9 cellular contexts compared by ENCODE assay signal in genomic region chr1:24929876-24930702, GRCh38. TPM values are rescaled to one million over a fixed set of nuclear protein-coding genes. Genes with fewer than 3 reads are reported as not detected.
DNase-seq lines count a peak whose midpoint lies in the region; ATAC-seq and TF ChIP-seq lines count a peak whose summit lies in the region.
"Had no signal": no experiment of that assay in that cellular context is flagged by ENCODE, and none has a peak within 500 bp of the region (broad histone marks: within the 10 kb centered on the region; RNA-seq: fewer than 3 reads in every experiment).

TSS of gene RUNX3 (minus strand) at chr1:24930276. CDS start at chr1:24929868, 408 bp downstream.

- H3K27ac Mint-ChIP-seq in WTC11 = no peak within 1 kb of the TSS
- no peak within 1 kb of the TSS for H3K27ac Mint-ChIP-seq in chondrocyte (ENCODE audit: unreplicated experiment)

- no peaks in the 10 kb centered on the region for H3K9me3 ChIP-seq in mucosa of stomach (ENCODE audit: control insufficient read depth, low read length)

- no peak for DNase-seq in HFF-Myc (ENCODE audit: extremely low read depth, low read depth)
- peak; percentile 86 for DNase-seq in MV-4-11 (lab: John Stamatoyannopoulos, UW)
- peak; percentile 74 for DNase-seq in WTC11 (ENCODE audit: low spot score)
- no peak for DNase-seq in chondrocyte (ENCODE audit: low spot score)
- DNase-seq in stimulated activated naive CD4-positive, alpha-beta T cell (lab: John Stamatoyannopoulos, UW) = peak; percentile 84 to 92 (median 87)
- DNase-seq in ACHN = no peak

- no peaks in the 10 kb centered on the region for H3K36me3 ChIP-seq in mucosa of stomach (ENCODE audit: control insufficient read depth, insufficient read depth, low read length)

- H3K4me1 ChIP-seq in mucosa of stomach (ENCODE audit: control insufficient read depth, insufficient read depth, low read length) = peaks cover 31% of the 10 kb centered on the region

- no peaks in the 10 kb centered on the region for H3K36me3 Mint-ChIP-seq in WTC11
- peaks cover 2% of the 10 kb centered on the region for H3K36me3 Mint-ChIP-seq in chondrocyte (ENCODE audit: low read depth)

- POLR2A ChIA-PET in WTC11 (lab: Charles Lee) = interaction anchor here (0.6 to 0.9 kb wide), 2 partner anchors 19 to 29 kb away, joined by 3 read pairs; no protein-coding TSS in a partner anchor

- in situ Hi-C loops in ACHN (cut with HindIII; ENCODE audit: low pct_ligation_motif_present, low pct_unique_long_range_greater_than_20kb, low sequenced_read_pairs) = no loop called here

- H3K4me3 ChIP-seq in HFF-Myc (replicated peaks; ENCODE audit: low read depth, low read length) (peak within 1 kb of the TSS; percentile 44), mucosa of stomach (ENCODE audit: low read length) (no peak within 1 kb of the TSS)

- CTCF ChIA-PET in WTC11 (lab: Charles Lee) = interaction anchor here (0.7 to 4.3 kb wide), 7 partner anchors 20 to 607 kb away, joined by 3 to 23 read pairs (median 6); no protein-coding TSS in a partner anchor

- H3K9ac ChIP-seq in mucosa of stomach (ENCODE audit: low read length) = peak within 1 kb of the TSS; percentile 53

- H3K27me3 Mint-ChIP-seq in WTC11 (ENCODE audit: low read depth) (peaks cover 91% of the 10 kb centered on the region), chondrocyte (ENCODE audit: low read depth) (peaks cover 65% of the 10 kb centered on the region)

- peaks cover 94% of the 10 kb centered on the region for H3K27me3 ChIP-seq in mucosa of stomach (ENCODE audit: control insufficient read depth, insufficient read depth, low read length)

- TF ChIP-seq CTCF in HFF-Myc (IDR thresholded peaks at IDR 0.05; ENCODE audit: low read depth, low read length, missing control alignments) = no peak
- TF ChIP-seq CTCF in WTC11 (IDR thresholded peaks at IDR 0.05) = no peak
- no peak for TF ChIP-seq CTCF in chondrocyte (IDR thresholded peaks at IDR 0.05)

- peak; percentile 90 for TF ChIP-seq POLR2A in GM15510 (IDR thresholded peaks at IDR 0.05; ENCODE audit: borderline replicate concordance, extremely low read depth, insufficient read length)

- peak within 1 kb of the TSS; percentile 71 for H3K4me3 Mint-ChIP-seq in WTC11
- peak within 1 kb of the TSS; percentile 16 for H3K4me3 Mint-ChIP-seq in chondrocyte (ENCODE audit: unreplicated experiment)

- ATAC-seq in WTC11 = peak; percentile 45

- H3K4me1 Mint-ChIP-seq in WTC11 (peaks cover 66% of the 10 kb centered on the region), chondrocyte (ENCODE audit: low read depth) (peaks cover 12% of the 10 kb centered on the region)

- no peaks in the 10 kb centered on the region for H3K9me3 Mint-ChIP-seq in WTC11
- H3K9me3 Mint-ChIP-seq in chondrocyte (ENCODE audit: low read depth) = no peaks in the 10 kb centered on the region

TF ChIP-seq in WTC11, 78 proteins besides CTCF, POLR2A, EP300 and RAD21:
- TF ChIP-seq GRHL2 (CRISPR knock-in tag; IDR thresholded peaks at IDR 0.05; ENCODE audit: insufficient replicate concordance, severe bottlenecking) (no peak), MYBL2 (CRISPR knock-in tag; IDR thresholded peaks at IDR 0.05) (no peak), IRF1 (CRISPR knock-in tag; IDR thresholded peaks at IDR 0.05) (no peak), NFYB (CRISPR knock-in tag; conservative IDR thresholded peaks at IDR 0.05; ENCODE audit: low read depth) (peak; percentile 53; the same call in 1 of the 2 replicates)

RNA-seq across cellular contexts. Expression of gene RUNX3, which starts in this region (rescaled TPM):
- total RNA-seq in WTC11 (2021) = 1.5 to 1.8 TPM (median 1.8 TPM) in 3 replicates
- total RNA-seq in chondrocyte = 1.8 to 2.9 TPM in 2 of 3 replicates, not detected in the other
- total RNA-seq: lung microvascular endothelial cell had no signal

Comparison
In these comparisons a context has a peak if more than half of its experiments do, and no peak if none do; other contexts are left out.
1. DNase-seq: peak in MV-4-11 (single experiment), WTC11 (single experiment) and stimulated activated naive CD4-positive, alpha-beta T cell (6 of 6); none in HFF-Myc (single experiment), chondrocyte (single experiment) and ACHN (single experiment).